8 cellular contexts compared by ENCODE assay signal in genomic region chr2:226984461-226985226, GRCh38.
DNase-seq lines count a peak whose midpoint lies in the region; ATAC-seq and TF ChIP-seq lines count a peak whose summit lies in the region.

No MANE protein-coding gene starts in this region.

- POLR2A ChIA-PET in activated CD4-positive, alpha-beta T cell treated with anti-CD3 and anti-CD28 coated beads, Interleukin-2, amount 10 ng/mL, durations not matched to agents 7 days and 5 days (lab: Charles Lee): interaction anchor here (0.5 kb wide), 1 partner anchor 148 kb away, joined by 3 read pairs; the partner anchor contains the start of gene RHBDD1
- POLR2A ChIA-PET in activated CD4-positive, alpha-beta memory T cell treated with anti-CD3 and anti-CD28 coated beads for 36 hours (lab: Charles Lee): no interaction called here

- H3K4me1 ChIP-seq in ovary (ENCODE audit: insufficient read depth): peaks cover 23% of the 10 kb centered on the region

- peak overlapping the region; percentile 85 for H3K27ac Mint-ChIP-seq in activated CD4-positive, alpha-beta T cell treated with anti-CD3 and anti-CD28 coated beads, Interleukin-2, amount 10 ng/mL, durations not matched to agents 7 days and 5 days
- H3K27ac Mint-ChIP-seq in activated CD4-positive, alpha-beta memory T cell treated with anti-CD3 and anti-CD28 coated beads for 36 hours: no peak overlapping the region

- no peak for TF ChIP-seq POLR2A in ovary (IDR thresholded peaks at IDR 0.05)

- no peaks in the 10 kb centered on the region for H3K36me3 Mint-ChIP-seq in activated CD4-positive, alpha-beta T cell treated with anti-CD3 and anti-CD28 coated beads, Interleukin-2, amount 10 ng/mL, durations not matched to agents 7 days and 5 days (ENCODE audit: low read depth)
- H3K36me3 Mint-ChIP-seq in activated CD4-positive, alpha-beta memory T cell treated with anti-CD3 and anti-CD28 coated beads for 36 hours: no peaks in the 10 kb centered on the region

- H3K4me3 Mint-ChIP-seq in activated CD4-positive, alpha-beta T cell treated with anti-CD3 and anti-CD28 coated beads, Interleukin-2, amount 10 ng/mL, durations not matched to agents 7 days and 5 days: no peak overlapping the region
- H3K4me3 Mint-ChIP-seq in activated CD4-positive, alpha-beta memory T cell treated with anti-CD3 and anti-CD28 coated beads for 36 hours: no peak overlapping the region

- no peak for TF ChIP-seq CTCF in ovary (IDR thresholded peaks at IDR 0.05)

- ATAC-seq in HG02943 (IDR thresholded peaks at IDR 0.05; ENCODE audit: low read depth, unreplicated experiment): peak; percentile 94

- H3K9me3 ChIP-seq in ovary (no peaks in the 10 kb centered on the region), MG63 (no peaks in the 10 kb centered on the region)

- TF ChIP-seq EP300 in ovary (IDR thresholded peaks at IDR 0.05): no peak

- no peaks in the 10 kb centered on the region for H3K36me3 ChIP-seq in ovary
- no peaks in the 10 kb centered on the region for H3K36me3 ChIP-seq in MG63

- H3K27ac ChIP-seq in ovary: peak overlapping the region; percentile 23 to 64

- H3K9me3 Mint-ChIP-seq in activated CD4-positive, alpha-beta T cell treated with anti-CD3 and anti-CD28 coated beads, Interleukin-2, amount 10 ng/mL, durations not matched to agents 7 days and 5 days: no peaks in the 10 kb centered on the region
- H3K9me3 Mint-ChIP-seq in activated CD4-positive, alpha-beta memory T cell treated with anti-CD3 and anti-CD28 coated beads for 36 hours: no peaks in the 10 kb centered on the region

- H3K27me3 Mint-ChIP-seq in activated CD4-positive, alpha-beta T cell treated with anti-CD3 and anti-CD28 coated beads, Interleukin-2, amount 10 ng/mL, durations not matched to agents 7 days and 5 days: no peaks in the 10 kb centered on the region
- H3K27me3 Mint-ChIP-seq in activated CD4-positive, alpha-beta memory T cell treated with anti-CD3 and anti-CD28 coated beads for 36 hours: no peaks in the 10 kb centered on the region

- DNase-seq in activated CD4-positive, alpha-beta T cell treated with anti-CD3 and anti-CD28 coated beads, Interleukin-2, amount 10 ng/mL, durations not matched to agents 7 days and 5 days: peak; percentile 48
- no peak for DNase-seq in activated CD4-positive, alpha-beta T cell treated with anti-CD3 and anti-CD28 coated beads, Interleukin-2, amount 50 U/mL, for 1 hour
- DNase-seq in activated CD4-positive, alpha-beta memory T cell treated with anti-CD3 and anti-CD28 coated beads for 36 hours: peak; percentile 31
- DNase-seq in ovary: no peak
- no peak for DNase-seq in MG63
- no peak for DNase-seq in NCI-H2227 (lab: John Stamatoyannopoulos, UW; ENCODE audit: unreplicated experiment)
- no peak for DNase-seq in NCI-H748 (lab: John Stamatoyannopoulos, UW; ENCODE audit: unreplicated experiment)

- no peak overlapping the region for H3K4me3 ChIP-seq in ovary
- no peak overlapping the region for H3K4me3 ChIP-seq in MG63

- H3K4me1 Mint-ChIP-seq in activated CD4-positive, alpha-beta T cell treated with anti-CD3 and anti-CD28 coated beads, Interleukin-2, amount 10 ng/mL, durations not matched to agents 7 days and 5 days: peaks cover 37% of the 10 kb centered on the region
- peaks cover 20% of the 10 kb centered on the region for H3K4me1 Mint-ChIP-seq in activated CD4-positive, alpha-beta memory T cell treated with anti-CD3 and anti-CD28 coated beads for 36 hours (ENCODE audit: low read depth)

- H3K27me3 ChIP-seq in ovary (no peaks in the 10 kb centered on the region), MG63 (no peaks in the 10 kb centered on the region)

- 48 to 59% (median 49%) methylated on average over 8 of the region's 8 CpGs for WGBS in ovary, 3 donors

- CTCF ChIA-PET in activated CD4-positive, alpha-beta T cell treated with anti-CD3 and anti-CD28 coated beads, Interleukin-2, amount 10 ng/mL, durations not matched to agents 7 days and 5 days (lab: Charles Lee): interaction anchor here (1.5 kb wide), 1 partner anchor 182 kb away, joined by 4 read pairs; no protein-coding TSS in a partner anchor
- CTCF ChIA-PET in activated CD4-positive, alpha-beta memory T cell treated with anti-CD3 and anti-CD28 coated beads for 36 hours (lab: Charles Lee): interaction anchor here (0.8 to 5.1 kb wide), 4 partner anchors 13 to 1313 kb away, joined by 3 to 29 read pairs (median 3); partner anchors contain the start of gene IRS1

- intact Hi-C loops in activated CD4-positive, alpha-beta memory T cell treated with anti-CD3 and anti-CD28 coated beads for 36 hours (cut with micrococcal nuclease): loop anchor here (1.0 to 10.0 kb wide), 5 partner anchors 80 to 1096 kb away; no protein-coding TSS in a partner anchor
- intact Hi-C loops in ovary (cut with DNase I): loop anchor here (1.0 to 10.0 kb wide), 7 partner anchors 150 to 1317 kb away; partner anchors contain the start of genes RHBDD1 (in 3 of the 4) and IRS1 (in 2 of the 4)

Comparison
In these comparisons a context has a peak if more than half of its experiments do, and no peak if none do; other contexts are left out.
1. DNase-seq: peak in activated CD4-positive, alpha-beta T cell treated with anti-CD3 and anti-CD28 coated beads, Interleukin-2, amount 10 ng/mL, durations not matched to agents 7 days and 5 days (single experiment) and activated CD4-positive, alpha-beta memory T cell treated with anti-CD3 and anti-CD28 coated beads for 36 hours (single experiment); none in activated CD4-positive, alpha-beta T cell treated with anti-CD3 and anti-CD28 coated beads, Interleukin-2, amount 50 U/mL, for 1 hour (single experiment), ovary (0 of 5), MG63 (single experiment), NCI-H2227 (single experiment) and NCI-H748 (single experiment).